17 cellular contexts compared by ENCODE assay signal in genomic region chr4:101162990-101163380, GRCh38.
DNase-seq lines count a peak whose midpoint lies in the region; ATAC-seq and TF ChIP-seq lines count a peak whose summit lies in the region.
"Had no signal": no experiment of that assay in that cellular context is flagged by ENCODE, and none has a peak within 500 bp of the region (broad histone marks: within the 10 kb centered on the region; RNA-seq: fewer than 3 reads in every experiment).

No MANE protein-coding gene starts in this region.

- 0 out of 4 replicates have a peak, but pooled peaks cover 0 to 8% of the 10 kb centered on the region in 2 experiments for H3K36me3 ChIP-seq in HCT116 (ENCODE audit: control insufficient read depth in 1 of 2, insufficient read depth in 2 of 2, low read length in 2 of 2)
- no peaks in the 10 kb centered on the region for H3K36me3 ChIP-seq in right lobe of liver
- H3K36me3 ChIP-seq in suprapubic skin = no peaks in the 10 kb centered on the region

- no TSS peak for BruUV-seq in HCT116 (replicated peaks; lab: Mats Ljungman, UMichigan)

- H3K4me2 ChIP-seq in HCT116 (ENCODE audit: low read length) = peak overlapping the region; percentile 50; the same call in 1 of the 2 replicates

- peak overlapping the region; percentile 38 for H3K9ac ChIP-seq in HCT116 (ENCODE audit: low read length)
- H3K9ac ChIP-seq: BLaER1 treated with 17β-estradiol and CSF1 and Interleukin-3, amounts not matched to agents 10 nM and 100 nM had no signal

- H4K20me1 ChIP-seq in HCT116 (ENCODE audit: insufficient read depth) = no peaks in the 10 kb centered on the region

- CTCF ChIA-PET in HCT116 (lab: Charles Lee) = no interaction called here
- CTCF ChIA-PET in activated B cell treated with CpG ODN at 0.5 μM for 24 hours (lab: Charles Lee) = no interaction called here

- H3K79me2 ChIP-seq in HCT116 (ENCODE audit: insufficient read depth, low read length) = peaks cover 75% of the 10 kb centered on the region

- H3K4me1 Mint-ChIP-seq in activated B cell treated with CpG ODN at 0.5 μM for 24 hours = peaks cover 31% of the 10 kb centered on the region

- H3K4me3 Mint-ChIP-seq in activated B cell treated with CpG ODN at 0.5 μM for 24 hours = no peak overlapping the region
- H3K4me3 Mint-ChIP-seq: B cell; CD4-positive, CD25-positive, alpha-beta regulatory T cell had no signal

- H3K4me3 ChIP-seq in HCT116 (replicated peaks in 1 of 2; ENCODE audit: low read depth in 1 of 2, low read length in 2 of 2) = no peak overlapping the region
- H3K4me3 ChIP-seq in right lobe of liver = no peak overlapping the region
- no peak overlapping the region for H3K4me3 ChIP-seq in suprapubic skin
- H3K4me3 ChIP-seq: BLaER1 treated with 17β-estradiol and CSF1 and Interleukin-3, amounts not matched to agents 10 nM and 100 nM had no signal

- peaks cover 2% of the 10 kb centered on the region for H3K9me3 Mint-ChIP-seq in activated B cell treated with CpG ODN at 0.5 μM for 24 hours

- H3K27me3 ChIP-seq in HCT116 (ENCODE audit: insufficient read depth, low read length) = no peaks in the 10 kb centered on the region
- no peaks in the 10 kb centered on the region for H3K27me3 ChIP-seq in right lobe of liver
- no peaks in the 10 kb centered on the region for H3K27me3 ChIP-seq in suprapubic skin
- H3K27me3 ChIP-seq: BLaER1 treated with 17β-estradiol and CSF1 and Interleukin-3, amounts not matched to agents 10 nM and 100 nM had no signal

- DNase-seq in HCT116 (ENCODE audit: low read depth, low spot score) = no peak
- DNase-seq in activated B cell treated with CpG ODN at 0.5 μM for 24 hours = no peak
- peak; percentile 21 to 67 for DNase-seq in lung microvascular endothelial cell (ENCODE audit: low read depth in 2 of 2)
- no peak for DNase-seq in right lobe of liver
- DNase-seq in suprapubic skin (ENCODE audit: low spot score in 2 of 2) = no peak
- no peak for DNase-seq in islet precursor cell
- DNase-seq: 8988T; Caco-2; CD4-positive, CD25-positive, alpha-beta regulatory T cell; DMS79; GDM1; GOT3; H7 had no signal

- H2AFZ ChIP-seq in HCT116 (ENCODE audit: low read depth, low read length, poor library complexity, severe bottlenecking) = no peak overlapping the region

- H3K27me3 Mint-ChIP-seq in activated B cell treated with CpG ODN at 0.5 μM for 24 hours = no peaks in the 10 kb centered on the region
- H3K27me3 Mint-ChIP-seq: B cell; CD4-positive, CD25-positive, alpha-beta regulatory T cell had no signal

- TF ChIP-seq CTCF in 22Rv1 (IDR thresholded peaks at IDR 0.05) (no peak), HCT116 (IDR thresholded peaks at IDR 0.05 in 2 of 3, conservative IDR thresholded peaks at IDR 0.05 in 1 of 3; ENCODE audit: borderline replicate concordance in 1 of 3, insufficient read depth in 1 of 3, low read depth in 2 of 3, low read length in 2 of 3) (no peak), activated B cell treated with CpG ODN at 0.5 μM for 24 hours (IDR thresholded peaks at IDR 0.05) (no peak), right lobe of liver (IDR thresholded peaks at IDR 0.05) (no peak), suprapubic skin (IDR thresholded peaks at IDR 0.05) (no peak)

- TF ChIP-seq POLR2A in HCT116 (IDR thresholded peaks at IDR 0.05; ENCODE audit: borderline replicate concordance, extremely low read depth, insufficient read depth, insufficient read length) (no peak), right lobe of liver (IDR thresholded peaks at IDR 0.05) (no peak), suprapubic skin (IDR thresholded peaks at IDR 0.05) (no peak)

- H3K9me3 ChIP-seq in HCT116 (ENCODE audit: control insufficient read depth in 1 of 2, insufficient read depth in 1 of 2, low read depth in 1 of 2, low read length in 2 of 2) (no peaks in the 10 kb centered on the region), right lobe of liver (no peaks in the 10 kb centered on the region), suprapubic skin (no peaks in the 10 kb centered on the region)
- H3K9me3 ChIP-seq: BLaER1 treated with 17β-estradiol and CSF1 and Interleukin-3, amounts not matched to agents 10 nM and 100 nM; Caco-2 had no signal

- H3K36me3 Mint-ChIP-seq in activated B cell treated with CpG ODN at 0.5 μM for 24 hours (ENCODE audit: low read depth) = peaks cover 14% of the 10 kb centered on the region

- WGBS in right lobe of liver (ENCODE audit: insufficient coverage, low coverage, low lambda C conversion rate, missing lambda C conversion rate) = 94% methylated on average over 1 of the region's 1 CpG
- 91% methylated on average over 1 of the region's 1 CpG for WGBS in suprapubic skin

- intact Hi-C loops in HCT116 (cut with micrococcal nuclease) (loop anchor here (10.0 kb wide), 1 partner anchor 318 kb away; no protein-coding TSS in a partner anchor), activated B cell treated with CpG ODN at 0.5 μM for 24 hours (cut with micrococcal nuclease) (loop anchor here (1.0 to 10.0 kb wide), 4 partner anchors 60 to 1068 kb away; no protein-coding TSS in a partner anchor), right lobe of liver (cut with DNase I) (no loop called here)

- ATAC-seq in HCT116 (no peak), activated B cell treated with CpG ODN at 0.5 μM for 24 hours (ENCODE audit: low read depth) (peak; percentile 22), right lobe of liver (no peak)

- POLR2A ChIA-PET in HCT116 (lab: Charles Lee) (interaction anchor here (0.9 kb wide), 1 partner anchor 7 kb away, joined by 5 read pairs; no protein-coding TSS in a partner anchor), activated B cell treated with CpG ODN at 0.5 μM for 24 hours (lab: Charles Lee) (interaction anchor here (0.5 kb wide), 1 partner anchor 16 kb away, joined by 3 read pairs; no protein-coding TSS in a partner anchor)

- TF ChIP-seq RAD21 in HCT116 (IDR thresholded peaks at IDR 0.05; ENCODE audit: low read depth) = no peak

- H3K4me1 ChIP-seq in HCT116 (ENCODE audit: control insufficient read depth in 1 of 2, insufficient read depth in 2 of 2, low read length in 2 of 2) = peaks cover 91 to 98% of the 10 kb centered on the region in 2 experiments
- no peaks in the 10 kb centered on the region for H3K4me1 ChIP-seq in right lobe of liver
- peaks cover 13% of the 10 kb centered on the region for H3K4me1 ChIP-seq in suprapubic skin
- H3K4me1 ChIP-seq: Caco-2 had no signal

- H3K9me2 ChIP-seq in HCT116 (ENCODE audit: insufficient read depth) = no peaks in the 10 kb centered on the region

- TF ChIP-seq EP300 in suprapubic skin (IDR thresholded peaks at IDR 0.05) = no peak

- RAD21 ChIA-PET in HCT116 (lab: Charles Lee; ENCODE audit: low non-redundant PET in 1 of 2, low total read pairs in 2 of 2, uncharacterized antibody in 2 of 2, unreplicated experiment in 2 of 2) = no interaction called here

- H3K27ac Mint-ChIP-seq in activated B cell treated with CpG ODN at 0.5 μM for 24 hours = peak overlapping the region; percentile 46
- H3K27ac Mint-ChIP-seq: B cell; CD4-positive, CD25-positive, alpha-beta regulatory T cell had no signal

- H3K27ac ChIP-seq in 22Rv1 = peak overlapping the region; percentile 97
- H3K27ac ChIP-seq in HCT116 (ENCODE audit: low read depth, low read length) = peak overlapping the region; percentile 98
- H3K27ac ChIP-seq in right lobe of liver = no peak overlapping the region
- H3K27ac ChIP-seq in suprapubic skin = no peak overlapping the region
- H3K27ac ChIP-seq: BLaER1 treated with 17β-estradiol and CSF1 and Interleukin-3, amounts not matched to agents 10 nM and 100 nM; HL-60 had no signal

TF ChIP-seq in HCT116, 20 proteins besides CTCF, POLR2A, EP300 and RAD21 (continues in another document):
- TF ChIP-seq EZH2phosphoT487 (IDR thresholded peaks at IDR 0.05; ENCODE audit: borderline replicate concordance) (no peak), ELF1 (IDR thresholded peaks at IDR 0.05; ENCODE audit: borderline replicate concordance, low read depth) (no peak), EZH2 (IDR thresholded peaks at IDR 0.05) (no peak), ZFX (IDR thresholded peaks at IDR 0.05) (no peak), SP1 (IDR thresholded peaks at IDR 0.05; ENCODE audit: low read depth) (no peak), ZNF274 (IDR thresholded peaks at IDR 0.05; ENCODE audit: low read depth, low read length) (no peak)
- TF ChIP-seq, protein P1, sequence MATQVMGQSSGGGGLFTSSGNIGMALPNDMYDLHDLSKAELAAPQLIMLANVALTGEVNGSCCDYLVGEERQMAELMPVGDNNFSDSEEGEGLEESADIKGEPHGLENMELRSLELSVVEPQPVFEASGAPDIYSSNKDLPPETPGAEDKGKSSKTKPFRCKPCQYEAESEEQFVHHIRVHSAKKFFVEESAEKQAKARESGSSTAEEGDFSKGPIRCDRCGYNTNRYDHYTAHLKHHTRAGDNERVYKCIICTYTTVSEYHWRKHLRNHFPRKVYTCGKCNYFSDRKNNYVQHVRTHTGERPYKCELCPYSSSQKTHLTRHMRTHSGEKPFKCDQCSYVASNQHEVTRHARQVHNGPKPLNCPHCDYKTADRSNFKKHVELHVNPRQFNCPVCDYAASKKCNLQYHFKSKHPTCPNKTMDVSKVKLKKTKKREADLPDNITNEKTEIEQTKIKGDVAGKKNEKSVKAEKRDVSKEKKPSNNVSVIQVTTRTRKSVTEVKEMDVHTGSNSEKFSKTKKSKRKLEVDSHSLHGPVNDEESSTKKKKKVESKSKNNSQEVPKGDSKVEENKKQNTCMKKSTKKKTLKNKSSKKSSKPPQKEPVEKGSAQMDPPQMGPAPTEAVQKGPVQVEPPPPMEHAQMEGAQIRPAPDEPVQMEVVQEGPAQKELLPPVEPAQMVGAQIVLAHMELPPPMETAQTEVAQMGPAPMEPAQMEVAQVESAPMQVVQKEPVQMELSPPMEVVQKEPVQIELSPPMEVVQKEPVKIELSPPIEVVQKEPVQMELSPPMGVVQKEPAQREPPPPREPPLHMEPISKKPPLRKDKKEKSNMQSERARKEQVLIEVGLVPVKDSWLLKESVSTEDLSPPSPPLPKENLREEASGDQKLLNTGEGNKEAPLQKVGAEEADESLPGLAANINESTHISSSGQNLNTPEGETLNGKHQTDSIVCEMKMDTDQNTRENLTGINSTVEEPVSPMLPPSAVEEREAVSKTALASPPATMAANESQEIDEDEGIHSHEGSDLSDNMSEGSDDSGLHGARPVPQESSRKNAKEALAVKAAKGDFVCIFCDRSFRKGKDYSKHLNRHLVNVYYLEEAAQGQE (IDR thresholded peaks at IDR 0.05; ENCODE audit: low read depth) = no peak
- TF ChIP-seq, protein P2, sequence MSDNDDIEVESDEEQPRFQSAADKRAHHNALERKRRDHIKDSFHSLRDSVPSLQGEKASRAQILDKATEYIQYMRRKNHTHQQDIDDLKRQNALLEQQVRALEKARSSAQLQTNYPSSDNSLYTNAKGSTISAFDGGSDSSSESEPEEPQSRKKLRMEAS (IDR thresholded peaks at IDR 0.05) = no peak

Comparison
In these comparisons a context has a peak if more than half of its experiments do, and no peak if none do; other contexts are left out.
1. H3K27ac ChIP-seq: peak in 22Rv1 (single experiment) and HCT116 (single experiment); none in right lobe of liver (0 of 3) and suprapubic skin (single experiment).
2. DNase-seq: peak in lung microvascular endothelial cell (2 of 2); none in HCT116 (single experiment), activated B cell treated with CpG ODN at 0.5 μM for 24 hours (single experiment), right lobe of liver (0 of 3), suprapubic skin (0 of 2) and islet precursor cell (single experiment).
3. intact Hi-C loops: an anchor here in HCT116 (10.0 kb wide) and activated B cell treated with CpG ODN at 0.5 μM for 24 hours (1.0 to 10.0 kb wide); none called in right lobe of liver.